In the genomic region with DNA sequence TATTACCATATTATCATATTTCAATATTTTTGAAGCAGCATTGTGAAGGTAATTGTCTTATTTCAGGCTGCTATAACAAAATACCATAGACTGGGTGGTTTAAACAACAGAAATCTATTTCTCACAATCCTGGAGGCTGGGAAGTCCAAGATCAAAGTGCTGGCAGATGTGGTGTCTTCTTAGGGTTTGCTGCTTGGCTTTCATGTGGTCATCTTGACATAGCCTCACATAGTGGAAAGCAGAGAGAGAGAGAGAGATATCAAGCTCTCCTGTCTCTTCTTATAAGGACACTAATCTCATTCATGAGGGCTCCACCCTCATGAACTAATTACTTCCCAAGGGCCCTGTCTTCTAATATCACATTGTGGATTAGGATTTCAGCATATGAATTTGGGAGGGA, we compare ENCODE assay signal across 35 cellular contexts.
"Had no signal": no experiment of that assay in that cellular context is flagged by ENCODE, and none has a peak within 500 bp of the region (broad histone marks: within the 10 kb centered on the region; RNA-seq: fewer than 3 reads in every experiment).

No MANE protein-coding gene starts in this region.

- DNase-seq: Karpas-422, Kasumi-1, MG63, MM.1S, MV-4-11, NCI-H1048, NCI-H1092, NCI-H1092 treated with DMSO at 0.1 percent for 48 hours, NCI-H1105, NCI-H1105 treated with DMSO at 0.1 percent for 48 hours, NCI-H1417, NCI-H1417 treated with DMSO at 0.1 percent for 48 hours, NCI-H1436, NCI-H1436 treated with DMSO at 0.1 percent for 48 hours, NCI-H146, NCI-H1694, NCI-H1694 treated with DMSO at 0.1 percent for 48 hours, NCI-H187, NCI-H187 treated with DMSO at 0.1 percent for 48 hours, NCI-H1930, NCI-H2029, NCI-H2029 treated with DMSO at 0.1 percent for 48 hours, NCI-H2081, NCI-H2081 treated with DMSO at 0.1 percent for 48 hours, NCI-H2107, NCI-H2171, NCI-H2171 treated with DMSO at 0.1 percent for 48 hours, NCI-H2227 treated with DMSO at 0.1 percent for 48 hours, NCI-H226, NCI-H345, NCI-H446, NCI-H446 treated with DMSO at 0.1 percent for 48 hours, NCI-H510A, NCI-H510A treated with DMSO at 0.1 percent for 48 hours, NCI-H524 had no signal

- H3K4me3 ChIP-seq: MG63 had no signal

- H3K27me3 ChIP-seq: MG63 had no signal
